8 cellular contexts compared by ENCODE assay signal in genomic region chr1:214637722-214638473, GRCh38. TPM values are rescaled to one million over a fixed set of nuclear protein-coding genes. Genes with fewer than 3 reads are reported as not detected.
DNase-seq lines count a peak whose midpoint lies in the region; ATAC-seq and TF ChIP-seq lines count a peak whose summit lies in the region.

No MANE protein-coding gene starts in this region.

- H3K9me3 Mint-ChIP-seq in effector memory CD8-positive, alpha-beta T cell: no peaks in the 10 kb centered on the region
- H3K9me3 Mint-ChIP-seq in neural crest cell: no peaks in the 10 kb centered on the region

- H3K4me3 ChIP-seq in GM12864 (ENCODE audit: low read depth, low read length): no peak overlapping the region

- H3K4me1 Mint-ChIP-seq in effector memory CD8-positive, alpha-beta T cell (ENCODE audit: low read depth in 2 of 2): peaks cover 0 to 3% of the 10 kb centered on the region in 2 donors
- H3K4me1 Mint-ChIP-seq in neural crest cell: no peaks in the 10 kb centered on the region

- peak; percentile 72 for ATAC-seq in HG03066 (IDR thresholded peaks at IDR 0.05; ENCODE audit: low read depth, unreplicated experiment)
- peak; percentile 48 for ATAC-seq in effector memory CD8-positive, alpha-beta T cell (replicated peaks)

- H3K27ac ChIP-seq in C4-2B: no peak overlapping the region

- TF ChIP-seq CTCF in C4-2B (conservative IDR thresholded peaks at IDR 0.05) (peak; percentile 91), GM12864 (IDR thresholded peaks at IDR 0.05; ENCODE audit: low read depth, low read length, missing control alignments) (peak; percentile 55), neural crest cell (conservative IDR thresholded peaks at IDR 0.05) (peak; percentile 80)

- DNase-seq in GM12864 (ENCODE audit: low read depth): peak; percentile 2
- peak; percentile 63 for DNase-seq in SK-MEL-5 (ENCODE audit: low read depth, low spot score)
- peak; percentile 2 to 18 (median 8) for DNase-seq in effector memory CD8-positive, alpha-beta T cell
- DNase-seq in neural crest cell (ENCODE audit: low read depth, low spot score): peak; percentile 11
- DNase-seq in HK-2 (ENCODE audit: unreplicated experiment): no peak
- DNase-seq in T-helper 9 cell: no peak

- H3K27ac Mint-ChIP-seq in effector memory CD8-positive, alpha-beta T cell: peak overlapping the region; percentile 22 to 45
- H3K27ac Mint-ChIP-seq in neural crest cell (ENCODE audit: unreplicated experiment): no peak overlapping the region

- in situ Hi-C loops in SK-MEL-5 (cut with HindIII; ENCODE audit: low pct_unique_long_range_greater_than_20kb, low sequenced_read_pairs): no loop called here

- H3K36me3 Mint-ChIP-seq in effector memory CD8-positive, alpha-beta T cell (ENCODE audit: insufficient read depth): no peaks in the 10 kb centered on the region
- peaks cover 21% of the 10 kb centered on the region for H3K36me3 Mint-ChIP-seq in neural crest cell (ENCODE audit: low read depth)

- no peaks in the 10 kb centered on the region for H3K27me3 Mint-ChIP-seq in effector memory CD8-positive, alpha-beta T cell
- H3K27me3 Mint-ChIP-seq in neural crest cell (ENCODE audit: low read depth): no peaks in the 10 kb centered on the region

- H3K4me3 Mint-ChIP-seq in effector memory CD8-positive, alpha-beta T cell: peak overlapping the region in 1 of 2 donors; percentile 2
- no peak overlapping the region for H3K4me3 Mint-ChIP-seq in neural crest cell

RNA-seq across cellular contexts. Expression of gene CENPF, which starts 34.9 kb away (rescaled TPM):
- 58.1 and 66.4 TPM in 2 replicates for total RNA-seq in SK-MEL-5 (2014; rRNA removed; shearing (Covaris generic))
- polyA plus RNA-seq in SK-MEL-5 (2015; cell fraction: cytosol; rRNA removed): 68.0 and 73.8 TPM in 2 replicates
- polyA plus RNA-seq in SK-MEL-5 (2015; cell fraction: nucleus; rRNA removed): 75.3 and 78.0 TPM in 2 replicates
- 191 and 202 TPM in 2 replicates for total RNA-seq in neural crest cell

Comparison
In these comparisons a context has a peak if more than half of its experiments do, and no peak if none do; other contexts are left out.
1. DNase-seq: peak in GM12864 (single experiment), SK-MEL-5 (single experiment), effector memory CD8-positive, alpha-beta T cell (3 of 3) and neural crest cell (single experiment); none in HK-2 (single experiment) and T-helper 9 cell (single experiment).
2. Peak in every context shown above with its lines, with median percentiles within 50 percentile points of each other: CTCF ChIP-seq.